ENCODE assay signal across 8 cellular contexts in genomic region chr21:17688912-17689874, GRCh38.
A peak's percentile ranks its signal among the peaks of the same experiment; 100 is the strongest.
DNase-seq lines count a peak whose midpoint lies in the region; ATAC-seq and TF ChIP-seq lines count a peak whose summit lies in the region.

No MANE protein-coding gene starts in this region.

- no peak for ATAC-seq in GM21390 (IDR thresholded peaks at IDR 0.05; ENCODE audit: unreplicated experiment)
- no peak for ATAC-seq in GM21529 (IDR thresholded peaks at IDR 0.05; ENCODE audit: unreplicated experiment)
- no peak for ATAC-seq in HG03025 (IDR thresholded peaks at IDR 0.05; ENCODE audit: low FRiP score, unreplicated experiment)

- no peak for DNase-seq in GM10266 (ENCODE audit: extremely low spot score)
- DNase-seq in NCI-H748 treated with DMSO at 0.1 percent for 48 hours (lab: John Stamatoyannopoulos, UW): peak; percentile 66
- peak; percentile 55 for DNase-seq in activated T-cell treated with anti-CD3 and anti-CD28 coated beads, Interleukin-2, amount 50 U/mL, for 1 hour
- peak; percentile 18 for DNase-seq in glomerular visceral epithelial cell (ENCODE audit: extremely low spot score)
- peak; percentile 35 to 42 (median 40) for DNase-seq in stimulated activated CD4-positive, alpha-beta T cell treated with anti-CD3 and anti-CD28 coated beads, Interleukin-12 subunit alpha, Interleukin-12 subunit beta, amount 100 ng/mL, for 48 hours (ENCODE audit: low read depth in 2 of 3, low spot score in 1 of 3)

- TF ChIP-seq CTCF in GM10266 (IDR thresholded peaks at IDR 0.05; ENCODE audit: control insufficient read depth, insufficient read depth, low read depth, missing control alignments): peak; percentile 23
